8 cellular contexts compared by ENCODE assay signal in genomic region chr16:88686439-88687253, GRCh38. TPM values are rescaled to one million over a fixed set of nuclear protein-coding genes. Genes with fewer than 3 reads are reported as not detected.
DNase-seq lines count a peak whose midpoint lies in the region; ATAC-seq and TF ChIP-seq lines count a peak whose summit lies in the region.

Gene SNAI3, minus strand, starts transcription at chr16:88686507. Its CDS starts 101 bp downstream, at chr16:88686406.

- H3K4me1 ChIP-seq in HUES64 (ENCODE audit: insufficient read depth, low read length) (peaks cover 4% of the 10 kb centered on the region), osteoblast (ENCODE audit: insufficient read depth, low read length) (peaks cover 28% of the 10 kb centered on the region), thyroid gland (peaks cover 0 to 30% of the 10 kb centered on the region in 2 donors)

- intact Hi-C loops in thyroid gland (cut with DNase I): no loop called here

- 7% methylated on average over 65 of the region's 65 CpGs for WGBS in HUES64
- 5 to 48% methylated on average over 4 to 12 of the region's 65 CpGs for WGBS in thyroid gland, 2 donors

- no peaks in the 10 kb centered on the region for H3K79me2 ChIP-seq in osteoblast (ENCODE audit: insufficient read depth, low read length)

- H3K27ac ChIP-seq in HUES64 (ENCODE audit: low read depth, low read length) (no peak within 1 kb of the TSS), RWPE1 (peak within 1 kb of the TSS; percentile 11; the same call in 1 of the 2 replicates), osteoblast (ENCODE audit: low read depth, low read length) (no peak within 1 kb of the TSS), thyroid gland (no peak within 1 kb of the TSS)

- POLR2A ChIA-PET in RWPE1 (lab: Yijun Ruan, JAX; ENCODE audit: low non-redundant PET): interaction anchor here (0.6 kb wide), 1 partner anchor 14 kb away, joined by 3 read pairs; no protein-coding TSS in a partner anchor

- H3K36me3 ChIP-seq in HUES64 (ENCODE audit: insufficient read depth, low read length) (no peaks in the 10 kb centered on the region), osteoblast (ENCODE audit: insufficient read depth, low read length) (no peaks in the 10 kb centered on the region), thyroid gland (no peaks in the 10 kb centered on the region)

- H3K4me3 ChIP-seq in HUES64 (ENCODE audit: low read length) (peak within 1 kb of the TSS; percentile 78), osteoblast (ENCODE audit: insufficient read depth, low read length) (peak within 1 kb of the TSS; percentile 66), thyroid gland (replicated peaks in 1 of 3) (peak within 1 kb of the TSS; percentile 27 to 76 (median 48))

- DNase-seq in COR-L47 (lab: John Stamatoyannopoulos, UW) (peak; percentile 82), RWPE1 (ENCODE audit: low spot score) (peak; percentile 88), activated gamma-delta T cell (lab: John Stamatoyannopoulos, UW) (peak; percentile 81), glomerular visceral epithelial cell (ENCODE audit: extremely low spot score) (peak; percentile 69), osteoblast (ENCODE audit: insufficient read length, low spot score, missing footprints) (peak; percentile 95), thyroid gland (peak; percentile 89 to 91)

- peaks cover 49% of the 10 kb centered on the region for H3K27me3 ChIP-seq in HUES64 (ENCODE audit: insufficient read depth, low read length)
- peaks cover 16% of the 10 kb centered on the region for H3K27me3 ChIP-seq in osteoblast (ENCODE audit: insufficient read depth, low read length)
- H3K27me3 ChIP-seq in thyroid gland: no peaks in the 10 kb centered on the region

- no peaks in the 10 kb centered on the region for H4K20me1 ChIP-seq in osteoblast (ENCODE audit: insufficient read depth, low read length)

- peak; percentile 68 for ATAC-seq in GM21390 (IDR thresholded peaks at IDR 0.05; ENCODE audit: unreplicated experiment)

- H3K9ac ChIP-seq in HUES64 (ENCODE audit: low read depth, low read length): peak within 1 kb of the TSS; percentile 68; the same call in 1 of the 2 replicates

- CTCF ChIA-PET in RWPE1 (lab: Yijun Ruan, JAX): interaction anchor here (0.9 to 1.0 kb wide), 2 partner anchors 11 to 12 kb away, joined by 5 read pairs; no protein-coding TSS in a partner anchor

- no peaks in the 10 kb centered on the region for H3K9me3 ChIP-seq in HUES64 (ENCODE audit: insufficient read depth, low read depth, low read length)
- H3K9me3 ChIP-seq in osteoblast (ENCODE audit: low read depth, low read length): no peaks in the 10 kb centered on the region
- no peaks in the 10 kb centered on the region for H3K9me3 ChIP-seq in thyroid gland

- TF ChIP-seq CTCF in RWPE1 (conservative IDR thresholded peaks at IDR 0.05; ENCODE audit: low read depth) (no peak), osteoblast (IDR thresholded peaks at IDR 0.05; ENCODE audit: extremely low read depth, low read depth, low read length) (no peak), thyroid gland (IDR thresholded peaks at IDR 0.05) (peak in 1 of 6 experiments; percentile 5)

- no peak within 1 kb of the TSS for H2AFZ ChIP-seq in osteoblast (ENCODE audit: low read length)

- no peak for TF ChIP-seq POLR2A in thyroid gland (IDR thresholded peaks at IDR 0.05)

- H3K4me2 ChIP-seq in osteoblast (ENCODE audit: insufficient read depth, low read length): peak within 1 kb of the TSS; percentile 82

RNA-seq across cellular contexts. Expression of gene SNAI3, which starts in this region (rescaled TPM):
- 1.5 TPM for polyA plus RNA-seq in HUES64 (2013, experiment 1 of 2)
- polyA plus RNA-seq in HUES64 (2013, experiment 2 of 2): 2.2 TPM
- not detected in 2 replicates for total RNA-seq in osteoblast
- 1 to 10 TPM in 3 of 4 donors, under 1 TPM in 1; 0.33 to 1.3 (median 1.3) TPM for total RNA-seq in thyroid gland

Comparison
In these comparisons a context has a peak if more than half of its experiments do, and no peak if none do; other contexts are left out.
1. Peak in DNase-seq, H3K4me3 ChIP-seq and H3K4me2 ChIP-seq in osteoblast; RNA of the gene not detected or under 1 TPM.